In genomic region chr16:75614247-75614897, GRCh38 we compare ENCODE assay signal across 1 cellular context.
TF ChIP-seq lines count a peak whose summit lies in the region.

No MANE protein-coding gene starts in this region.

TF ChIP-seq in SK-N-SH, 30 proteins besides CTCF, POLR2A, EP300 and RAD21:
- TF ChIP-seq YY1 (IDR thresholded peaks at IDR 0.05; ENCODE audit: low read depth) (no peak), EZH2phosphoT487 (IDR thresholded peaks at IDR 0.05; ENCODE audit: borderline replicate concordance, low read depth) (no peak), FOXJ3 (CRISPR knock-in tag; IDR thresholded peaks at IDR 0.05) (no peak), USF1 (IDR thresholded peaks at IDR 0.05; ENCODE audit: borderline replicate concordance, low read depth) (no peak), SIN3A (IDR thresholded peaks at IDR 0.05; ENCODE audit: borderline replicate concordance, low read depth, low read length) (no peak), NFIC (IDR thresholded peaks at IDR 0.05; ENCODE audit: borderline replicate concordance) (peak; percentile 88), FOSL2 (IDR thresholded peaks at IDR 0.05; ENCODE audit: borderline replicate concordance, low read depth) (peak; percentile 81), IRF3 (IDR thresholded peaks at IDR 0.05; ENCODE audit: low read depth, low read length) (no peak), PBX3 (IDR thresholded peaks at IDR 0.05) (peak; percentile 60), ZBTB33 (IDR thresholded peaks at IDR 0.05; ENCODE audit: borderline replicate concordance, low read depth) (no peak), ELF1 (IDR thresholded peaks at IDR 0.05) (no peak), USF2 (IDR thresholded peaks at IDR 0.05; ENCODE audit: borderline replicate concordance, low read depth, low read length) (no peak), FOXM1 (IDR thresholded peaks at IDR 0.05; ENCODE audit: low read depth) (no peak), RFX5 (IDR thresholded peaks at IDR 0.05; ENCODE audit: low read length) (no peak; the same call in 1 of the 2 replicates), MAX (IDR thresholded peaks at IDR 0.05; ENCODE audit: low read depth) (peak; percentile 46; the same call in 1 of the 2 replicates), TCF12 (IDR thresholded peaks at IDR 0.05) (peak; percentile 71), SMC3 (IDR thresholded peaks at IDR 0.05; ENCODE audit: low read depth, low read length) (no peak), TEAD4 (IDR thresholded peaks at IDR 0.05; ENCODE audit: borderline replicate concordance, insufficient read depth) (peak; percentile 19; the same call in 1 of the 2 replicates), JUND (IDR thresholded peaks at IDR 0.05) (peak; percentile 80), REST (IDR thresholded peaks at IDR 0.05; ENCODE audit: low read depth, low read length) (no peak), GATA2 (CRISPR knock-in tag; IDR thresholded peaks at IDR 0.05) (no peak), TAF1 (IDR thresholded peaks at IDR 0.05; ENCODE audit: borderline replicate concordance, low read depth, low read length) (no peak), GABPA (IDR thresholded peaks at IDR 0.05; ENCODE audit: low read depth) (no peak), CHD2 (IDR thresholded peaks at IDR 0.05; ENCODE audit: low read length, partially characterized antibody) (no peak), NRF1 (IDR thresholded peaks at IDR 0.05; ENCODE audit: low read depth, low read length) (no peak), MEF2A (IDR thresholded peaks at IDR 0.05; ENCODE audit: borderline replicate concordance, low read depth) (no peak), MXI1 (IDR thresholded peaks at IDR 0.05; ENCODE audit: low read depth, low read length) (no peak), POLR2AphosphoS5 (IDR thresholded peaks at IDR 0.05; ENCODE audit: low read depth, low read length) (peak; percentile 53; the same call in 1 of the 2 replicates), RCOR1 (IDR thresholded peaks at IDR 0.05; ENCODE audit: low read length) (no peak), RXRA (IDR thresholded peaks at IDR 0.05; ENCODE audit: borderline replicate concordance, low read depth) (peak; percentile 50)
